8 cellular contexts compared by ENCODE assay signal in the genomic region with DNA sequence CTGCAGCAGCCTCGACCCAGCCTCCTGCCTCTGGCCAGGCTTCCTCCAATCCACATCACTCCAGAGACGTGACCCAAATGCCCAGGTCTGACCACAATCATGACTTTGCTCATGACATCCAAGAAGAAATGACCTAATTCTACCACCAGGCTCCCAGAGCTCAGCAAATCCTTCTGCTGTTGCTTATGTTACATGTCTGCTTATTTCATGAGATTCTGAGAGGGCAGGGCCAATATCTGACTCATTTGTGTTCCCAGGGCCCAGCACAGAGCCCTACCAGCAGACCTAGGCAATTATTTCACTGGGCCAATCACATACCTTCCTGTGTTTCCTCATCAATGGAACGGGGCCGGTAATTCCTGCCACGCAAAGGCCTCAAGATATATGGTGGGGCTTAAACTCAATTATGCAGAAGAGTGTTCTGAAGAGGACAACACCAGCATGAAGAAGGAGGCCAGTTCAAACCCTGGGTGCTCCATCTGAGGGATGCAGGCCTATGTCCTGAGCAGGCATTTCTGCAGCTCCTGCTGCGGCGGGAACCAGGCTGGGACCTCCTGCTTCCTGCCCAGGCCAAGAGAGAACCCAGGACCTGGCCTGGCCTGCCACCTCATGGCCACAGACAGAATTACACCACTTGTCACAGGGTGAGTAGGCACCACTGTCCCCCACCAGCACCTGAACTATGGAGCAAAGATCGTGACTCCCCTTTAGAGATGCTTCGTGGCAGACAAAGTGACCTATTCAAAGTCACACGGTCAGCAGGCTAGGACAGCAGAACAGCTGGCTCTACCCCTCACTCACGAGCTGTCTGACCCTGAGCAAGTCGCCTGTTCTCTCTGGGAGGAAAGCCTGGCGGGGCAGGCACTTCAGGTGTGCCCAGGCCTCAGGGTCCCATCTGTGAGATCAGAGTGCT. TPM values are rescaled to one million over a fixed set of nuclear protein-coding genes. Genes with fewer than 3 reads are reported as not detected.
DNase-seq lines count a peak whose midpoint lies in the region; ATAC-seq and TF ChIP-seq lines count a peak whose summit lies in the region.

No MANE protein-coding gene starts in this region.

- no peaks in the 10 kb centered on the region for H3K9me3 ChIP-seq in endodermal cell (ENCODE audit: control insufficient read depth, low read length)

- no peak overlapping the region for H3K4me3 Mint-ChIP-seq in endodermal cell

- DNase-seq in NCI-H82 (lab: John Stamatoyannopoulos, UW) = peak; percentile 70
- DNase-seq in activated CD8-positive, alpha-beta memory T cell treated with anti-CD3 and anti-CD28 coated beads for 4 hours (ENCODE audit: low read depth in 2 of 2) = peak; percentile 66 to 67
- peak; percentile 96 for DNase-seq in endodermal cell
- peak; percentile 70 for DNase-seq in middle frontal gyrus (ENCODE audit: extremely low spot score, low spot score)
- peak; percentile 68 to 69 for DNase-seq in stimulated activated CD8-positive, alpha-beta memory T cell treated with anti-CD3 and anti-CD28 coated beads, Interleukin-15, amount 100 ng/mL, for 48 hours (ENCODE audit: low read depth in 2 of 2)
- no peak for DNase-seq in NCI-H187 (lab: John Stamatoyannopoulos, UW)

- no peaks in the 10 kb centered on the region for H3K27me3 ChIP-seq in endodermal cell (ENCODE audit: control insufficient read depth, insufficient read depth, low read length, poor library complexity, severe bottlenecking)

- peaks cover 6% of the 10 kb centered on the region for H3K4me1 Mint-ChIP-seq in endodermal cell

- no peak overlapping the region for H3K27ac ChIP-seq in endodermal cell (ENCODE audit: low read depth, low read length)

- no peaks in the 10 kb centered on the region for H3K9me3 Mint-ChIP-seq in endodermal cell

- 78 to 79% methylated on average over 9 to 13 of the region's 13 CpGs for WGBS in endodermal cell (ENCODE audit: insufficient coverage in 1 of 2, insufficient read length in 1 of 2), 2 experiments

- no peak overlapping the region for H3K9ac ChIP-seq in endodermal cell (ENCODE audit: extremely low read depth, low read length, poor library complexity, severe bottlenecking)

- H3K27me3 Mint-ChIP-seq in endodermal cell (ENCODE audit: insufficient read depth) = no peaks in the 10 kb centered on the region

- peaks cover 43% of the 10 kb centered on the region for H3K36me3 ChIP-seq in endodermal cell (ENCODE audit: control insufficient read depth, insufficient read depth, low read length)

- no peak overlapping the region for H3K4me3 ChIP-seq in endodermal cell (ENCODE audit: low read length)

- H3K4me1 ChIP-seq in endodermal cell (ENCODE audit: control insufficient read depth, insufficient read depth, low read length) = no peaks in the 10 kb centered on the region

- peak; percentile 30 for ATAC-seq in HG03135 (IDR thresholded peaks at IDR 0.05; ENCODE audit: unreplicated experiment)

- H3K36me3 Mint-ChIP-seq in endodermal cell (ENCODE audit: low read depth) = peaks cover 65% of the 10 kb centered on the region

- H3K27ac Mint-ChIP-seq in endodermal cell = peak overlapping the region; percentile 50

- TF ChIP-seq CTCF in GM12873 (IDR thresholded peaks at IDR 0.05; ENCODE audit: insufficient read depth, low read depth, low read length, missing control alignments) = peak; percentile 98
- peak; percentile 90 for TF ChIP-seq CTCF in endodermal cell (conservative IDR thresholded peaks at IDR 0.05)

RNA-seq across cellular contexts. Expression of a gene that starts 5.8 kb away (rescaled TPM):
- 10 to 100 TPM; 28.5 to 43.1 TPM for total RNA-seq in endodermal cell
- 32.1 TPM for polyA plus RNA-seq in endodermal cell (2013, experiment 1 of 2)
- polyA plus RNA-seq in endodermal cell (2013, experiment 2 of 2) = 32.0 TPM

RNA-seq across cellular contexts. Expression of a gene that starts 14.5 kb away (rescaled TPM):
- total RNA-seq in endodermal cell = 1 to 10 TPM; 1.7 to 3.3 TPM
- polyA plus RNA-seq in endodermal cell (2013, experiment 1 of 2) = 3.1 TPM
- polyA plus RNA-seq in endodermal cell (2013, experiment 2 of 2) = 2.4 TPM

RNA-seq across cellular contexts. Expression of a gene that starts 26.2 kb away (rescaled TPM):
- total RNA-seq in endodermal cell = under 1 TPM in 1 of 2 donors, not detected in 1; 0.58 TPM
- 0.57 TPM for polyA plus RNA-seq in endodermal cell (2013, experiment 1 of 2)
- polyA plus RNA-seq in endodermal cell (2013, experiment 2 of 2) = 0.70 TPM

RNA-seq across cellular contexts. Expression of a gene that starts 28.1 kb away (rescaled TPM):
- total RNA-seq in endodermal cell = 10 to 100 TPM; 10.9 to 13.9 TPM
- 62.4 TPM for polyA plus RNA-seq in endodermal cell (2013, experiment 1 of 2)
- 55.8 TPM for polyA plus RNA-seq in endodermal cell (2013, experiment 2 of 2)

Comparison
In these comparisons a context has a peak if more than half of its experiments do, and no peak if none do; other contexts are left out.
1. DNase-seq: peak in NCI-H82 (single experiment), activated CD8-positive, alpha-beta memory T cell treated with anti-CD3 and anti-CD28 coated beads for 4 hours (2 of 2), endodermal cell (single experiment), middle frontal gyrus (single experiment) and stimulated activated CD8-positive, alpha-beta memory T cell treated with anti-CD3 and anti-CD28 coated beads, Interleukin-15, amount 100 ng/mL, for 48 hours (2 of 2); none in NCI-H187 (0 of 2).